ENCODE assay signal across 17 cellular contexts in the genomic region with DNA sequence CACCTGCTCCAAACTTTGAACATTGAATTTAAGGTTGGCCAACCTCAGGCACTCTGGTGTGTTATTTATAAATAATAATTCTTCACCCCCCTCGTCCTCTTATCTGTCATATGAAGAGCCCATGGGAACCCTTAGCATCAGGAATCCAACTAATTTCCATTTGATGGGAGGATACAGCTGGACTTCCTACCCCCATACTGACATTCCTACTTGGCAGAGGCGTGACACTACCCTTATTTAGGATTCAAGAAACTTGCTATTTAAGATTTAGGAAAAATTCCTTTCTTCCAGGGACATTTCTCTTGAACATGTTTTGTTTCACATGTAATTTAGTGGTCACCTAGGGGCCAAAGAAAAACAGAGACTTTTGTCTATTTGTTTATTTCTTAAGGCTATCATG.
DNase-seq lines count a peak whose midpoint lies in the region; ATAC-seq and TF ChIP-seq lines count a peak whose summit lies in the region.
"Had no signal": no experiment of that assay in that cellular context is flagged by ENCODE, and none has a peak within 500 bp of the region (broad histone marks: within the 10 kb centered on the region; RNA-seq: fewer than 3 reads in every experiment).

No MANE protein-coding gene starts in this region.

- H3K27ac Mint-ChIP-seq in type B pancreatic cell = peak overlapping the region; percentile 42
- H3K27ac Mint-ChIP-seq in endothelial cell (ENCODE audit: unreplicated experiment) = no peak overlapping the region
- H3K27ac Mint-ChIP-seq: CD8-positive, alpha-beta memory T cell; IgD-negative memory B cell had no signal

- DNase-seq in foreskin keratinocyte (no peak), type B pancreatic cell (ENCODE audit: extremely low spot score, unreplicated experiment) (no peak), endothelial cell (ENCODE audit: low spot score) (no peak), activated gamma-delta T cell treated with Interleukin-2 at 50 U/mL for 16 hours (no peak), left ventricle myocardium inferior (no peak)
- DNase-seq: CD8-positive, alpha-beta memory T cell; DMS53; Kasumi-1; NCI-H1092; NCI-H2081 treated with DMSO at 0.1 percent for 48 hours; NCI-H748 treated with DMSO at 0.1 percent for 48 hours; SHP77 had no signal

- no peak overlapping the region for H3K4me3 ChIP-seq in KMS-11 (IDR thresholded peaks at IDR 0.05; ENCODE audit: insufficient read depth, low read depth, low read length)
- no peak overlapping the region for H3K4me3 ChIP-seq in left ventricle myocardium inferior
- H3K4me3 ChIP-seq: BLaER1 treated with 17β-estradiol and CSF1 and Interleukin-3, amounts not matched to agents 10 nM and 100 nM; SK-N-MC had no signal

- H3K27me3 Mint-ChIP-seq in type B pancreatic cell (peaks cover 7% of the 10 kb centered on the region), endothelial cell (ENCODE audit: unreplicated experiment) (no peaks in the 10 kb centered on the region)
- H3K27me3 Mint-ChIP-seq: IgD-negative memory B cell had no signal

- no peak overlapping the region for H3K9ac ChIP-seq in KMS-11

- no peaks in the 10 kb centered on the region for H3K36me3 ChIP-seq in KMS-11 (ENCODE audit: insufficient read depth)
- H3K36me3 ChIP-seq in left ventricle myocardium inferior = no peaks in the 10 kb centered on the region
- H3K36me3 ChIP-seq: BLaER1 treated with 17β-estradiol and CSF1 and Interleukin-3, amounts not matched to agents 10 nM and 100 nM had no signal

- H3K9me3 Mint-ChIP-seq in type B pancreatic cell = peaks cover 21% of the 10 kb centered on the region
- H3K9me3 Mint-ChIP-seq in endothelial cell (ENCODE audit: unreplicated experiment) = peaks cover 6% of the 10 kb centered on the region

- no peak for TF ChIP-seq CTCF in KMS-11 (conservative IDR thresholded peaks at IDR 0.05; ENCODE audit: low read depth, low read length)
- no peak for TF ChIP-seq CTCF in foreskin keratinocyte (conservative IDR thresholded peaks at IDR 0.05)
- TF ChIP-seq CTCF in type B pancreatic cell (conservative IDR thresholded peaks at IDR 0.05) = no peak
- TF ChIP-seq CTCF in endothelial cell (IDR thresholded peaks at IDR 0.05; ENCODE audit: unreplicated experiment) = no peak
- TF ChIP-seq CTCF in left ventricle myocardium inferior (IDR thresholded peaks at IDR 0.05; ENCODE audit: borderline replicate concordance) = no peak

- H3K27me3 ChIP-seq in KMS-11 (ENCODE audit: insufficient read depth, low read depth) = no peaks in the 10 kb centered on the region
- H3K27me3 ChIP-seq in foreskin keratinocyte = no peaks in the 10 kb centered on the region
- no peaks in the 10 kb centered on the region for H3K27me3 ChIP-seq in left ventricle myocardium inferior (ENCODE audit: low read depth)
- H3K27me3 ChIP-seq: BLaER1 treated with 17β-estradiol and CSF1 and Interleukin-3, amounts not matched to agents 10 nM and 100 nM had no signal

- intact Hi-C loops in left ventricle myocardium inferior (cut with micrococcal nuclease) = no loop called here

- H3K79me2 ChIP-seq in KMS-11 (ENCODE audit: insufficient read depth, low read depth) = no peaks in the 10 kb centered on the region

- no peaks in the 10 kb centered on the region for H3K9me3 ChIP-seq in left ventricle myocardium inferior (replicated peaks)

- H3K36me3 Mint-ChIP-seq in type B pancreatic cell (peaks cover 7% of the 10 kb centered on the region), endothelial cell (ENCODE audit: low read depth, unreplicated experiment) (peaks cover 6% of the 10 kb centered on the region)
- H3K36me3 Mint-ChIP-seq: CD8-positive, alpha-beta memory T cell; IgD-negative memory B cell had no signal

- H3K4me3 Mint-ChIP-seq in type B pancreatic cell = no peak overlapping the region
- no peak overlapping the region for H3K4me3 Mint-ChIP-seq in endothelial cell (ENCODE audit: unreplicated experiment)
- H3K4me3 Mint-ChIP-seq: CD8-positive, alpha-beta memory T cell; IgD-negative memory B cell had no signal

- H3K4me1 Mint-ChIP-seq in type B pancreatic cell (ENCODE audit: unreplicated experiment) (peaks cover 19% of the 10 kb centered on the region), endothelial cell (ENCODE audit: unreplicated experiment) (peaks cover 7% of the 10 kb centered on the region)
- H3K4me1 Mint-ChIP-seq: IgD-negative memory B cell had no signal

- no peak overlapping the region for H2AFZ ChIP-seq in KMS-11 (ENCODE audit: low read depth)

- no peaks in the 10 kb centered on the region for H4K20me1 ChIP-seq in KMS-11 (ENCODE audit: insufficient read depth)
- H4K20me1 ChIP-seq: BLaER1 treated with 17β-estradiol and CSF1 and Interleukin-3, amounts not matched to agents 10 nM and 100 nM had no signal

- peak; percentile 4 for ATAC-seq in GM18909 (IDR thresholded peaks at IDR 0.05; ENCODE audit: poor library complexity, unreplicated experiment)
- ATAC-seq in foreskin keratinocyte = no peak

- H3K27ac ChIP-seq in KMS-11 = peak overlapping the region; percentile 80
- H3K27ac ChIP-seq in foreskin keratinocyte = peak overlapping the region; percentile 74
- H3K27ac ChIP-seq in left ventricle myocardium inferior (replicated peaks) = no peak overlapping the region
- H3K27ac ChIP-seq: SK-N-MC had no signal

- peak overlapping the region; percentile 56 for H3K4me2 ChIP-seq in KMS-11

- H3K4me1 ChIP-seq in KMS-11 (ENCODE audit: low read depth, poor library complexity, severe bottlenecking) (peaks cover 29% of the 10 kb centered on the region), foreskin keratinocyte (peaks cover 10% of the 10 kb centered on the region), left ventricle myocardium inferior (peaks cover 13% of the 10 kb centered on the region)
